ENCODE assay signal across 36 cellular contexts in the genomic region with DNA sequence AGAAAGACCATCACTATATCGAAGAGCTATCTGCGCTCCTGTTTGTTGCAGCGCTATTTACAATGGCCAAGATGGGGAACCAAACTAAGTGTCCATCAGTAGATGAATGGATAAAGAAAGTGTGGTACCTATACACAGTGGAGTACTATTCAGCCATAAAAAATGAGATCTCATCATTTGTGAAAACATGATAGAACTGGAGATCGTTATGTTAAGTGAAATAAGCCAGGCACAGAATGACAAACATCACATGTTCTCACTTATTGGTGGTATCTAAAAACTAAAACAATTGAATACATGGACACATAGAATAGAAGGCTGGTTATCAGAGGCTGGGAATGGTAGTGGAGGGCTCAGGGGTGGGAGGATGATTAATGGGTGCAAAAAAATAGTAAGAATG.
"Had no signal": no experiment of that assay in that cellular context is flagged by ENCODE, and none has a peak within 500 bp of the region (broad histone marks: within the 10 kb centered on the region; RNA-seq: fewer than 3 reads in every experiment).

No MANE protein-coding gene starts in this region.

- H3K36me3 ChIP-seq: MG63 had no signal

- H3K27me3 ChIP-seq: MG63 had no signal

- H3K4me3 ChIP-seq: MG63 had no signal

- DNase-seq: Karpas-422, Kasumi-1, MG63, MM.1S, MV-4-11, NCI-H1048, NCI-H1092, NCI-H1092 treated with DMSO at 0.1 percent for 48 hours, NCI-H1105, NCI-H1105 treated with DMSO at 0.1 percent for 48 hours, NCI-H1417, NCI-H1417 treated with DMSO at 0.1 percent for 48 hours, NCI-H1436, NCI-H1436 treated with DMSO at 0.1 percent for 48 hours, NCI-H146, NCI-H1694, NCI-H1694 treated with DMSO at 0.1 percent for 48 hours, NCI-H187, NCI-H187 treated with DMSO at 0.1 percent for 48 hours, NCI-H1930, NCI-H2029, NCI-H2029 treated with DMSO at 0.1 percent for 48 hours, NCI-H2081, NCI-H2081 treated with DMSO at 0.1 percent for 48 hours, NCI-H2107, NCI-H2171, NCI-H2171 treated with DMSO at 0.1 percent for 48 hours, NCI-H2227 treated with DMSO at 0.1 percent for 48 hours, NCI-H226, NCI-H345, NCI-H446, NCI-H446 treated with DMSO at 0.1 percent for 48 hours, NCI-H510A, NCI-H510A treated with DMSO at 0.1 percent for 48 hours, NCI-H524, NCI-H524 treated with DMSO at 0.1 percent for 48 hours had no signal

- H3K9me3 ChIP-seq: MG63 had no signal
